ENCODE assay signal across 19 cellular contexts in the genomic region with DNA sequence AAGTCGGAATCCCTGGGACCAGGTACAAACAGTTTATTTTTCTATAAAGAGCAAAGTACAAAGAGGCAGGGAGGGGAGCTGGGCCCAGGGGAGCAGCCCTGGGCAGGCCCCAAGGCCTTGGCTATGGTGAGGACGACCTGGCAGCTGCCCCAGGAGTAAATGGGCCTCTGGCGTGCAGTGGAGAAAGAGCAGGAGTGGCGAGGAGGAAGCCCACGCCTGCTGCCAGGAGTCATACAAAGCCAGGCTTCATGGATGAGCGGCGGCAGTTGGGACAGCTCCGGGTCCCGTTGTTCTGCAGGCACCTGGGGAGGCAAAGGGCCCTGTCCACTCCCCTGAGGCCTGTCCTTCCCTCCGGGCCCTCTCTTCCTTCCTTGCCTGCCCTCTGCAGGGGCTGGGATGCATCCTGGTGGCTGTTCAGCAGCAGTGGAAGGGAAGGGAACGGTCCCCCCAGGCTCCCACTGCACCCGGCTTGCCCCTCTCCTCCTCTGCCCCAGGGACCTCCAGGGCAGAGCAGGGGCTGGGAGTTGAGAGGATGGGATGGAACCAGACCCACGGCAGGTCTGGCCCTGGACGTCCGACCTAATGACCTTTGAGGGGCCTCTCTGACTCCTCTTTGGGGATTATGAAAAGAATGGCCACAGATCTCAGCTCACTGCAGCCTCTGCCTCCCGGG. TPM values are rescaled to one million over a fixed set of nuclear protein-coding genes. Genes with fewer than 3 reads are reported as not detected.
DNase-seq lines count a peak whose midpoint lies in the region; ATAC-seq, FAIRE-seq and TF ChIP-seq lines count a peak whose summit lies in the region.
"Had no signal": no experiment of that assay in that cellular context is flagged by ENCODE, and none has a peak within 500 bp of the region (broad histone marks: within the 10 kb centered on the region; RNA-seq: fewer than 3 reads in every experiment).

No MANE protein-coding gene starts in this region.

- H3K36me3 Mint-ChIP-seq in WTC11 = no peaks in the 10 kb centered on the region
- H3K36me3 Mint-ChIP-seq: activated naive CD4-positive, alpha-beta T cell treated with anti-CD3 and anti-CD28 coated beads, Interleukin-2, amount 50 U/mL, for 24 hours; CD14-positive monocyte had no signal

- FAIRE-seq in pancreas (lab: Jason Lieb, UNC) = no peak

- peaks cover 0 to 9% (median 0%) of the 10 kb centered on the region in 3 donors for H3K4me1 ChIP-seq in pancreas
- H3K4me1 ChIP-seq: Peyer's patch had no signal

- H3K27me3 ChIP-seq in H7 (ENCODE audit: control insufficient read depth, insufficient read depth, low read length) = no peaks in the 10 kb centered on the region
- no peaks in the 10 kb centered on the region for H3K27me3 ChIP-seq in pancreas
- H3K27me3 ChIP-seq: Peyer's patch had no signal

- H3K4me3 ChIP-seq in H7 (ENCODE audit: insufficient read depth, low read depth, low read length) (no peak overlapping the region), pancreas (no peak overlapping the region)
- H3K4me3 ChIP-seq: Peyer's patch had no signal

- intact Hi-C loops in pancreas (cut with DNase I) = no loop called here

- CTCF ChIA-PET in WTC11 (lab: Charles Lee) = interaction anchor here (0.7 kb wide), 2 partner anchors 17 to 25 kb away, joined by 3 to 4 read pairs; no protein-coding TSS in a partner anchor

- no peaks in the 10 kb centered on the region for H3K9me3 ChIP-seq in pancreas
- H3K9me3 ChIP-seq: Peyer's patch had no signal

- WGBS in pancreas, 2 donors = 41 to 42% methylated on average over 11 to 16 of the region's 16 CpGs

- H3K4me3 Mint-ChIP-seq in WTC11 = no peak overlapping the region
- H3K4me3 Mint-ChIP-seq: activated naive CD4-positive, alpha-beta T cell treated with anti-CD3 and anti-CD28 coated beads, Interleukin-2, amount 50 U/mL, for 24 hours; CD14-positive monocyte; effector memory CD8-positive, alpha-beta T cell had no signal

- no peaks in the 10 kb centered on the region for H3K27me3 Mint-ChIP-seq in WTC11 (ENCODE audit: low read depth)
- H3K27me3 Mint-ChIP-seq: activated naive CD4-positive, alpha-beta T cell treated with anti-CD3 and anti-CD28 coated beads, Interleukin-2, amount 50 U/mL, for 24 hours; effector memory CD8-positive, alpha-beta T cell had no signal

- no peak overlapping the region for H3K27ac Mint-ChIP-seq in WTC11
- H3K27ac Mint-ChIP-seq: activated naive CD4-positive, alpha-beta T cell treated with anti-CD3 and anti-CD28 coated beads, Interleukin-2, amount 50 U/mL, for 24 hours; CD14-positive monocyte; effector memory CD8-positive, alpha-beta T cell had no signal

- H3K9me3 Mint-ChIP-seq in WTC11 = no peaks in the 10 kb centered on the region
- H3K9me3 Mint-ChIP-seq: activated naive CD4-positive, alpha-beta T cell treated with anti-CD3 and anti-CD28 coated beads, Interleukin-2, amount 50 U/mL, for 24 hours; CD14-positive monocyte; effector memory CD8-positive, alpha-beta T cell had no signal

- H3K27ac ChIP-seq in pancreas = peak overlapping the region; percentile 17 to 51 (median 44)
- H3K27ac ChIP-seq: Peyer's patch had no signal

- POLR2A ChIA-PET in WTC11 (lab: Charles Lee) = no interaction called here

- DNase-seq in H7 = peak; percentile 66
- DNase-seq in WTC11 (ENCODE audit: low spot score) = no peak
- DNase-seq in kidney tubule cell (ENCODE audit: low spot score) = peak; percentile 19
- DNase-seq in pancreas = peak in 5 of 6 donors; percentile 46 to 84 (median 71)
- DNase-seq in HUDEP-2 (lab: John Stamatoyannopoulos, UW; ENCODE audit: unreplicated experiment in 76 of 76) = no peak
- no peak for DNase-seq in activated CD4-positive, CD25-positive, alpha-beta regulatory T cell (lab: John Stamatoyannopoulos, UW)
- DNase-seq: activated CD4-positive, CD25-positive, alpha-beta regulatory T cell treated with anti-CD3 and anti-CD28 coated beads, Interleukin-2, amount 50 U/mL, for 72 hours; activated T-cell treated with anti-CD3 and anti-CD28 coated beads for 4 hours; effector memory CD8-positive, alpha-beta T cell; foreskin fibroblast; NCI-H524; Peyer's patch; trophoblast cell had no signal

- H3K36me3 ChIP-seq in H7 (replicated peaks; ENCODE audit: control insufficient read depth, insufficient read depth, low read length) = no peaks in the 10 kb centered on the region
- H3K36me3 ChIP-seq in pancreas = no peaks in the 10 kb centered on the region
- H3K36me3 ChIP-seq: Peyer's patch had no signal

- H3K4me1 Mint-ChIP-seq in WTC11 = no peaks in the 10 kb centered on the region
- H3K4me1 Mint-ChIP-seq: activated naive CD4-positive, alpha-beta T cell treated with anti-CD3 and anti-CD28 coated beads, Interleukin-2, amount 50 U/mL, for 24 hours; CD14-positive monocyte had no signal

- ATAC-seq in WTC11 (no peak), pancreas (peak; percentile 64 to 95 (median 82)), HG03457 (IDR thresholded peaks at IDR 0.05; ENCODE audit: unreplicated experiment) (no peak), GM18520 (IDR thresholded peaks at IDR 0.05; ENCODE audit: unreplicated experiment) (no peak)
- ATAC-seq: effector memory CD8-positive, alpha-beta T cell had no signal

- TF ChIP-seq CTCF in WTC11 (IDR thresholded peaks at IDR 0.05) (no peak), pancreas (IDR thresholded peaks at IDR 0.05) (no peak)

TF ChIP-seq in WTC11, 78 proteins besides CTCF, POLR2A, EP300 and RAD21:
- TF ChIP-seq GABPB1 (CRISPR knock-in tag; IDR thresholded peaks at IDR 0.05) = 0 out of 2 replicates have a peak, but pooled peaks have one; percentile 17
- TF ChIP-seq, protein P1, sequence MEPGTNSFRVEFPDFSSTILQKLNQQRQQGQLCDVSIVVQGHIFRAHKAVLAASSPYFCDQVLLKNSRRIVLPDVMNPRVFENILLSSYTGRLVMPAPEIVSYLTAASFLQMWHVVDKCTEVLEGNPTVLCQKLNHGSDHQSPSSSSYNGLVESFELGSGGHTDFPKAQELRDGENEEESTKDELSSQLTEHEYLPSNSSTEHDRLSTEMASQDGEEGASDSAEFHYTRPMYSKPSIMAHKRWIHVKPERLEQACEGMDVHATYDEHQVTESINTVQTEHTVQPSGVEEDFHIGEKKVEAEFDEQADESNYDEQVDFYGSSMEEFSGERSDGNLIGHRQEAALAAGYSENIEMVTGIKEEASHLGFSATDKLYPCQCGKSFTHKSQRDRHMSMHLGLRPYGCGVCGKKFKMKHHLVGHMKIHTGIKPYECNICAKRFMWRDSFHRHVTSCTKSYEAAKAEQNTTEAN (CRISPR knock-in tag; IDR thresholded peaks at IDR 0.05) = no peak
TF ChIP-seq in WTC11: peak in this region for 1.

RNA-seq across cellular contexts. Expression of a gene that starts 11.1 kb away (rescaled TPM):
- total RNA-seq in H7 (2014; rRNA removed; shearing (Covaris generic)) = 0.33 and 0.42 TPM in 2 replicates
- total RNA-seq in WTC11 (2021) (0.32 to 0.66 TPM (median 0.34 TPM) in 3 replicates), pancreas (under 1 TPM; 0.18 to 0.56 (median 0.30) TPM)
- polyA plus RNA-seq in pancreas = under 1 TPM; 0.34 to 0.92 TPM
- total RNA-seq: Daoy had no signal
- polyA plus RNA-seq: CD14-positive monocyte had no signal

RNA-seq across cellular contexts. Expression of a gene that starts 11.6 kb away (rescaled TPM):
- total RNA-seq in H7 (2014; rRNA removed; shearing (Covaris generic)) = 132 and 162 TPM in 2 replicates
- total RNA-seq in WTC11 (2021) = 141 to 162 TPM (median 143 TPM) in 3 replicates
- 10 to 100 TPM; 37.4 to 59.4 (median 50.3) TPM for total RNA-seq in pancreas
- polyA plus RNA-seq in pancreas = 10 to 100 TPM; 55.0 to 67.5 TPM

RNA-seq across cellular contexts. Expression of a gene that starts 29.5 kb away (rescaled TPM):
- total RNA-seq in H7 (2014; rRNA removed; shearing (Covaris generic)) = 26.7 and 29.0 TPM in 2 replicates
- total RNA-seq in WTC11 (2021) (32.8 to 38.2 TPM (median 35.1 TPM) in 3 replicates), pancreas (10 to 100 TPM; 14.6 to 28.5 (median 19.3) TPM)
- 10 to 100 TPM; 52.6 to 55.6 TPM for polyA plus RNA-seq in pancreas

RNA-seq across cellular contexts. Expression of a gene that starts 59.5 kb away (rescaled TPM):
- total RNA-seq in H7 (2014; rRNA removed; shearing (Covaris generic)) = 0.42 and 0.81 TPM in 2 replicates
- total RNA-seq in WTC11 (2021) = 0.21 to 0.59 TPM (median 0.39 TPM) in 3 replicates
- 10 to 100 TPM in 2 of 6 donors, 1 to 10 TPM in 4; 1.0 to 24.2 (median 4.5) TPM for total RNA-seq in pancreas
- 1 to 10 TPM; 4.7 to 7.6 TPM for polyA plus RNA-seq in pancreas
- total RNA-seq: Daoy, pulmonary artery endothelial cell had no signal

Comparison
In these comparisons a context has a peak if more than half of its experiments do, and no peak if none do; other contexts are left out.
1. DNase-seq: peak in H7 (single experiment), kidney tubule cell (single experiment) and pancreas (5 of 6); none in WTC11 (single experiment), HUDEP-2 (0 of 76) and activated CD4-positive, CD25-positive, alpha-beta regulatory T cell (0 of 4).
2. ATAC-seq: peak in pancreas (4 of 4); none in WTC11 (single experiment), HG03457 (single experiment) and GM18520 (single experiment).